ENCODE assay signal across 34 cellular contexts in the genomic region with DNA sequence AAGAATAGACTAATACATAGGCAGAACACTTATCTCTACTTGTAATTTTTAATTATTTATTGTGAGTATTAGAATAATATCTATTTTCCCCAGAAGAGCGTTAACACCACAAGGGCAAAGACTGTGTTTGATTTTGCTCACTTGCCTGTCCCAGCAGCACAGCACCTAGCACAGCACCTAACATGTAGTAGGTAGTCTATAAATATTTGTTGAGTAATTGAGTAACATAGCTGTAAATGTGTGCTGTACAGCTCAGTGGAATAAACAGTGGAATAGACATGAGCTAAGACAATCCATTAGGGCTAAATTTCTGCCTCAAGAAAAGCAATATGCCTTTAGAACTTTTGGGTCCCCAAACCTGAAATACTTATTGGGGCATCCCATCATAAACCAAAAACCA. TPM values are rescaled to one million over a fixed set of nuclear protein-coding genes. Genes with fewer than 3 reads are reported as not detected.
"Had no signal": no experiment of that assay in that cellular context is flagged by ENCODE, and none has a peak within 500 bp of the region (broad histone marks: within the 10 kb centered on the region; RNA-seq: fewer than 3 reads in every experiment).

No MANE protein-coding gene starts in this region.

- H3K27ac Mint-ChIP-seq: activated B cell treated with CpG ODN at 0.5 μM for 24 hours; activated CD4-positive, alpha-beta memory T cell treated with anti-CD3 and anti-CD28 coated beads for 36 hours; activated CD4-positive, alpha-beta T cell treated with anti-CD3 and anti-CD28 coated beads, Interleukin-2, amount 10 ng/mL, durations not matched to agents 24 days and 14 days; activated CD8-positive, alpha-beta T cell treated with anti-CD3 and anti-CD28 coated beads for 36 hours; activated naive CD4-positive, alpha-beta T cell treated with anti-CD3 and anti-CD28 coated beads for 36 hours; activated naive CD4-positive, alpha-beta T cell treated with anti-CD3 and anti-CD28 coated beads, Interleukin-2, amount 50 U/mL, for 72 hours; activated naive CD8-positive, alpha-beta T cell treated with anti-CD3 and anti-CD28 coated beads for 36 hours; activated T-cell treated with anti-CD3 and anti-CD28 coated beads, Interleukin-2, amount 50 U/mL, for 72 hours; activated T-helper 1 cell treated with anti-CD3 and anti-CD28 coated beads, Interleukin-12 subunit alpha, Interleukin-12 subunit beta, Interleukin-2, Interleukin-4 antibody, amounts not matched to agents 30 ng/mL and 10 ng/mL and 1 ng/mL, durations not matched to agents 14 hours and 24 hours and 36 hours; activated T-helper 17 cell treated with anti-CD3 and anti-CD28 coated beads, Interleukin-2, amount 50 U/mL, for 72 hours; T-helper 2 cell treated with Interferon-gamma antibody and Interleukin-4, amounts not matched to agents 5 μg/mL and 100 μg/mL, for 36 hours had no signal

- H3K27me3 ChIP-seq: adrenal gland, body of pancreas, brain microvascular endothelial cell, breast epithelium had no signal

- H3K4me1 Mint-ChIP-seq: activated B cell treated with CpG ODN at 0.5 μM for 24 hours; activated CD4-positive, alpha-beta T cell treated with anti-CD3 and anti-CD28 coated beads, Interleukin-2, amount 10 ng/mL, durations not matched to agents 24 days and 14 days; activated T-helper 17 cell treated with anti-CD3 and anti-CD28 coated beads, Interleukin-2, amount 50 U/mL, for 72 hours had no signal

- H3K9me3 Mint-ChIP-seq: activated CD4-positive, alpha-beta T cell treated with anti-CD3 and anti-CD28 coated beads, Interleukin-2, amount 10 ng/mL, durations not matched to agents 24 days and 14 days; activated T-helper 1 cell treated with anti-CD3 and anti-CD28 coated beads, Interleukin-12 subunit alpha, Interleukin-12 subunit beta, Interleukin-2, Interleukin-4 antibody, amounts not matched to agents 30 ng/mL and 10 ng/mL and 1 ng/mL, durations not matched to agents 14 hours and 24 hours and 36 hours had no signal

- H3K27ac ChIP-seq: adrenal gland, body of pancreas, brain microvascular endothelial cell, breast epithelium, VCaP had no signal

- H3K36me3 Mint-ChIP-seq: activated CD4-positive, alpha-beta memory T cell treated with anti-CD3 and anti-CD28 coated beads for 36 hours; activated naive CD8-positive, alpha-beta T cell treated with anti-CD3 and anti-CD28 coated beads for 36 hours had no signal

- H3K4me1 ChIP-seq: adrenal gland, body of pancreas, breast epithelium had no signal

- H3K4me3 ChIP-seq: adrenal gland, body of pancreas, breast epithelium had no signal

- H3K4me3 Mint-ChIP-seq: activated B cell treated with CpG ODN at 0.5 μM for 24 hours; activated CD4-positive, alpha-beta memory T cell treated with anti-CD3 and anti-CD28 coated beads for 36 hours; activated CD4-positive, alpha-beta T cell treated with anti-CD3 and anti-CD28 coated beads, Interleukin-2, amount 10 ng/mL, durations not matched to agents 24 days and 14 days; activated CD8-positive, alpha-beta T cell treated with anti-CD3 and anti-CD28 coated beads for 36 hours; activated naive CD4-positive, alpha-beta T cell treated with anti-CD3 and anti-CD28 coated beads for 36 hours; activated naive CD8-positive, alpha-beta T cell treated with anti-CD3 and anti-CD28 coated beads for 36 hours; activated T-cell treated with anti-CD3 and anti-CD28 coated beads, Interleukin-2, amount 50 U/mL, for 4 hours; activated T-cell treated with anti-CD3 and anti-CD28 coated beads, Interleukin-2, amount 50 U/mL, for 72 hours; activated T-helper 1 cell treated with anti-CD3 and anti-CD28 coated beads, Interleukin-12 subunit alpha, Interleukin-12 subunit beta, Interleukin-2, Interleukin-4 antibody, amounts not matched to agents 30 ng/mL and 10 ng/mL and 1 ng/mL, durations not matched to agents 14 hours and 24 hours and 36 hours; activated T-helper 17 cell treated with anti-CD3 and anti-CD28 coated beads, Interleukin-2, amount 50 U/mL, for 72 hours; T-helper 2 cell treated with Interferon-gamma antibody and Interleukin-4, amounts not matched to agents 5 μg/mL and 100 μg/mL, for 36 hours had no signal

- ATAC-seq: activated CD8-positive, alpha-beta T cell treated with anti-CD3 and anti-CD28 coated beads for 36 hours; activated naive CD4-positive, alpha-beta T cell treated with anti-CD3 and anti-CD28 coated beads, Interleukin-2, amount 50 U/mL, for 72 hours; activated T-cell treated with anti-CD3 and anti-CD28 coated beads, Interleukin-2, amount 50 U/mL, for 4 hours; activated T-cell treated with anti-CD3 and anti-CD28 coated beads, Interleukin-2, amount 50 U/mL, for 72 hours; activated T-helper 17 cell treated with anti-CD3 and anti-CD28 coated beads, Interleukin-2, amount 50 U/mL, for 72 hours; body of pancreas had no signal

- DNase-seq: activated B cell treated with CpG ODN at 0.5 μM for 24 hours; activated CD4-positive, alpha-beta memory T cell treated with anti-CD3 and anti-CD28 coated beads for 36 hours; activated CD4-positive, alpha-beta T cell treated with anti-CD3 and anti-CD28 coated beads for 4 hours; activated CD4-positive, alpha-beta T cell treated with anti-CD3 and anti-CD28 coated beads, Interleukin-2, amount 10 ng/mL, durations not matched to agents 24 days and 14 days; activated CD4-positive, alpha-beta T cell treated with anti-CD3 and anti-CD28 coated beads, Interleukin-2, amount 50 U/mL, for 1 hour; activated CD4-positive, alpha-beta T cell treated with anti-CD3 and anti-CD28 coated beads, Interleukin-2, amount 50 U/mL, for 4 hours; activated CD4-positive, CD25-positive, alpha-beta regulatory T cell treated with anti-CD3 and anti-CD28 coated beads, Interleukin-2, amount 50 U/mL, for 72 hours; activated CD8-positive, alpha-beta memory T cell treated with anti-CD3 and anti-CD28 coated beads, Interleukin-2, amount 50 U/mL, for 4 hours; activated CD8-positive, alpha-beta T cell treated with anti-CD3 and anti-CD28 coated beads for 36 hours; activated effector memory CD4-positive, alpha-beta T cell treated with anti-CD3 and anti-CD28 coated beads, Interleukin-2, amount 50 U/mL, for 16 hours; activated gamma-delta T cell treated with Interleukin-2 at 50 U/mL for 16 hours; activated naive CD4-positive, alpha-beta T cell; activated naive CD4-positive, alpha-beta T cell treated with anti-CD3 and anti-CD28 coated beads for 36 hours; activated naive CD4-positive, alpha-beta T cell treated with anti-CD3 and anti-CD28 coated beads, Interleukin-2, amount 50 U/mL, for 16 hours; activated naive CD8-positive, alpha-beta T cell treated with anti-CD3 and anti-CD28 coated beads for 36 hours; activated T-cell treated with anti-CD3 and anti-CD28 coated beads for 4 hours; activated T-cell treated with anti-CD3 and anti-CD28 coated beads, Interleukin-2, amount 50 U/mL, for 1 hour; activated T-cell treated with anti-CD3 and anti-CD28 coated beads, Interleukin-2, amount 50 U/mL, for 4 hours; activated T-cell treated with anti-CD3 and anti-CD28 coated beads, Interleukin-2, amount 50 U/mL, for 72 hours; adrenal gland; amniotic stem cell; aorta; body of pancreas; brain microvascular endothelial cell; central memory CD4-positive, alpha-beta T cell; T-helper 2 cell; T-helper 9 cell had no signal

- H3K36me3 ChIP-seq: adrenal gland, brain microvascular endothelial cell, breast epithelium had no signal

- H3K9me3 ChIP-seq: adrenal gland, body of pancreas, breast epithelium had no signal

- H3K27me3 Mint-ChIP-seq: activated B cell treated with CpG ODN at 0.5 μM for 24 hours; activated naive CD8-positive, alpha-beta T cell treated with anti-CD3 and anti-CD28 coated beads for 36 hours had no signal

RNA-seq across cellular contexts. Expression of gene VCAN, which starts 49.3 kb away (rescaled TPM):
- total RNA-seq: activated CD4-positive, alpha-beta T cell treated with anti-CD3 and anti-CD28 coated beads, Interleukin-2, amount 10 ng/mL, durations not matched to agents 24 days and 14 days; activated CD8-positive, alpha-beta memory T cell treated with anti-CD3 and anti-CD28 coated beads for 36 hours; activated CD8-positive, alpha-beta T cell treated with anti-CD3 and anti-CD28 coated beads for 36 hours; activated naive CD4-positive, alpha-beta T cell treated with anti-CD3 and anti-CD28 coated beads for 36 hours; activated naive CD8-positive, alpha-beta T cell treated with anti-CD3 and anti-CD28 coated beads for 36 hours had no signal
